ENCODE assay signal across 1 cellular context in genomic region chr17:81509687-81510523, GRCh38.
TF ChIP-seq lines count a peak whose summit lies in the region.

No MANE protein-coding gene starts in this region.

TF ChIP-seq in HepG2, 621 proteins besides CTCF, POLR2A, EP300 and RAD21 (continued from another document):
- TF ChIP-seq PLRG1 (conservative IDR thresholded peaks at IDR 0.05) (no peak), ZNF331 (CRISPR knock-in tag; IDR thresholded peaks at IDR 0.05) (no peak), ZFP1 (CRISPR knock-in tag; IDR thresholded peaks at IDR 0.05) (no peak), NR2F2 (IDR thresholded peaks at IDR 0.05; ENCODE audit: borderline replicate concordance, low read depth) (no peak), ZNF850 (CRISPR knock-in tag; conservative IDR thresholded peaks at IDR 0.05) (no peak), ZNF773 (CRISPR knock-in tag; IDR thresholded peaks at IDR 0.05; ENCODE audit: borderline replicate concordance) (no peak), ZNF709 (CRISPR knock-in tag; IDR thresholded peaks at IDR 0.05) (no peak), SKI (IDR thresholded peaks at IDR 0.05; ENCODE audit: partially characterized antibody) (no peak), ZNF484 (CRISPR knock-in tag; IDR thresholded peaks at IDR 0.05; ENCODE audit: borderline replicate concordance, low read depth) (no peak), ZC3H13 (CRISPR knock-in tag; IDR thresholded peaks at IDR 0.05) (0 out of 2 replicates have a peak, but pooled peaks have one; percentile 57), ZNF678 (CRISPR knock-in tag; IDR thresholded peaks at IDR 0.05) (no peak), ZNF644 (CRISPR knock-in tag; IDR thresholded peaks at IDR 0.05; ENCODE audit: low read depth) (0 out of 2 replicates have a peak, but pooled peaks have one; percentile 1), TBL1XR1 (IDR thresholded peaks at IDR 0.05; ENCODE audit: borderline replicate concordance, low read length, partially characterized antibody) (no peak), SMAD1 (CRISPR knock-in tag; IDR thresholded peaks at IDR 0.05; ENCODE audit: borderline replicate concordance, low read depth) (no peak), GZF1 (CRISPR knock-in tag; IDR thresholded peaks at IDR 0.05) (no peak), ELK4 (CRISPR knock-in tag; IDR thresholded peaks at IDR 0.05; ENCODE audit: borderline replicate concordance) (no peak), ZNF616 (CRISPR knock-in tag; IDR thresholded peaks at IDR 0.05; ENCODE audit: low read depth) (no peak), ZNF430 (CRISPR knock-in tag; IDR thresholded peaks at IDR 0.05) (peak; percentile 9; the same call in 1 of the 2 replicates), TARDBP (CRISPR knock-in tag; IDR thresholded peaks at IDR 0.05) (no peak), ZBTB7A (CRISPR knock-in tag; IDR thresholded peaks at IDR 0.05) (no peak), ZNF232 (CRISPR knock-in tag; IDR thresholded peaks at IDR 0.05; ENCODE audit: borderline replicate concordance) (peak; percentile 58; the same call in 1 of the 2 replicates), NRL (CRISPR knock-in tag; IDR thresholded peaks at IDR 0.05; ENCODE audit: borderline replicate concordance) (no peak), ZNF160 (CRISPR knock-in tag; IDR thresholded peaks at IDR 0.05) (no peak; the same call in 1 of the 2 replicates), ZFY (CRISPR knock-in tag; IDR thresholded peaks at IDR 0.05) (no peak), ZNF275 (CRISPR knock-in tag; IDR thresholded peaks at IDR 0.05; ENCODE audit: borderline replicate concordance) (no peak), DNMT3B (CRISPR knock-in tag; conservative IDR thresholded peaks at IDR 0.05) (0 out of 2 replicates have a peak, but pooled peaks have one; percentile 19), HOXA7 (CRISPR knock-in tag; IDR thresholded peaks at IDR 0.05) (no peak), DZIP1 (CRISPR knock-in tag; IDR thresholded peaks at IDR 0.05) (no peak), ZNF296 (CRISPR knock-in tag; conservative IDR thresholded peaks at IDR 0.05) (no peak), TAF15 (IDR thresholded peaks at IDR 0.05; ENCODE audit: low read depth, low read length, poor library complexity, severe bottlenecking) (no peak), XRCC5 (optimal IDR thresholded peaks at IDR 0.05; ENCODE audit: low read length) (no peak), SP5 (CRISPR knock-in tag; IDR thresholded peaks at IDR 0.05; ENCODE audit: borderline replicate concordance, low read depth) (no peak), SPEN (CRISPR knock-in tag; IDR thresholded peaks at IDR 0.05; ENCODE audit: low read depth) (no peak), ATF3 (CRISPR knock-in tag; IDR thresholded peaks at IDR 0.05) (no peak), ATF7-NPFF (CRISPR knock-in tag; IDR thresholded peaks at IDR 0.05; ENCODE audit: low read depth) (peak; percentile 24; the same call in 1 of the 2 replicates), ZNF3 (CRISPR knock-in tag; IDR thresholded peaks at IDR 0.05) (no peak), ZNF605 (CRISPR knock-in tag; IDR thresholded peaks at IDR 0.05) (no peak)
- TF ChIP-seq, protein P1, sequence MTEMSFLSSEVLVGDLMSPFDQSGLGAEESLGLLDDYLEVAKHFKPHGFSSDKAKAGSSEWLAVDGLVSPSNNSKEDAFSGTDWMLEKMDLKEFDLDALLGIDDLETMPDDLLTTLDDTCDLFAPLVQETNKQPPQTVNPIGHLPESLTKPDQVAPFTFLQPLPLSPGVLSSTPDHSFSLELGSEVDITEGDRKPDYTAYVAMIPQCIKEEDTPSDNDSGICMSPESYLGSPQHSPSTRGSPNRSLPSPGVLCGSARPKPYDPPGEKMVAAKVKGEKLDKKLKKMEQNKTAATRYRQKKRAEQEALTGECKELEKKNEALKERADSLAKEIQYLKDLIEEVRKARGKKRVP (CRISPR knock-in tag; IDR thresholded peaks at IDR 0.05): no peak
- TF ChIP-seq, protein P2, sequence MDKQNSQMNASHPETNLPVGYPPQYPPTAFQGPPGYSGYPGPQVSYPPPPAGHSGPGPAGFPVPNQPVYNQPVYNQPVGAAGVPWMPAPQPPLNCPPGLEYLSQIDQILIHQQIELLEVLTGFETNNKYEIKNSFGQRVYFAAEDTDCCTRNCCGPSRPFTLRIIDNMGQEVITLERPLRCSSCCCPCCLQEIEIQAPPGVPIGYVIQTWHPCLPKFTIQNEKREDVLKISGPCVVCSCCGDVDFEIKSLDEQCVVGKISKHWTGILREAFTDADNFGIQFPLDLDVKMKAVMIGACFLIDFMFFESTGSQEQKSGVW (CRISPR knock-in tag; IDR thresholded peaks at IDR 0.05; ENCODE audit: borderline replicate concordance): no peak
- TF ChIP-seq, protein P3, sequence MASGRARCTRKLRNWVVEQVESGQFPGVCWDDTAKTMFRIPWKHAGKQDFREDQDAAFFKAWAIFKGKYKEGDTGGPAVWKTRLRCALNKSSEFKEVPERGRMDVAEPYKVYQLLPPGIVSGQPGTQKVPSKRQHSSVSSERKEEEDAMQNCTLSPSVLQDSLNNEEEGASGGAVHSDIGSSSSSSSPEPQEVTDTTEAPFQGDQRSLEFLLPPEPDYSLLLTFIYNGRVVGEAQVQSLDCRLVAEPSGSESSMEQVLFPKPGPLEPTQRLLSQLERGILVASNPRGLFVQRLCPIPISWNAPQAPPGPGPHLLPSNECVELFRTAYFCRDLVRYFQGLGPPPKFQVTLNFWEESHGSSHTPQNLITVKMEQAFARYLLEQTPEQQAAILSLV (CRISPR knock-in tag; IDR thresholded peaks at IDR 0.05; ENCODE audit: borderline replicate concordance): no peak
